Comparison of ENCODE assay signal across 9 cellular contexts in the genomic region with DNA sequence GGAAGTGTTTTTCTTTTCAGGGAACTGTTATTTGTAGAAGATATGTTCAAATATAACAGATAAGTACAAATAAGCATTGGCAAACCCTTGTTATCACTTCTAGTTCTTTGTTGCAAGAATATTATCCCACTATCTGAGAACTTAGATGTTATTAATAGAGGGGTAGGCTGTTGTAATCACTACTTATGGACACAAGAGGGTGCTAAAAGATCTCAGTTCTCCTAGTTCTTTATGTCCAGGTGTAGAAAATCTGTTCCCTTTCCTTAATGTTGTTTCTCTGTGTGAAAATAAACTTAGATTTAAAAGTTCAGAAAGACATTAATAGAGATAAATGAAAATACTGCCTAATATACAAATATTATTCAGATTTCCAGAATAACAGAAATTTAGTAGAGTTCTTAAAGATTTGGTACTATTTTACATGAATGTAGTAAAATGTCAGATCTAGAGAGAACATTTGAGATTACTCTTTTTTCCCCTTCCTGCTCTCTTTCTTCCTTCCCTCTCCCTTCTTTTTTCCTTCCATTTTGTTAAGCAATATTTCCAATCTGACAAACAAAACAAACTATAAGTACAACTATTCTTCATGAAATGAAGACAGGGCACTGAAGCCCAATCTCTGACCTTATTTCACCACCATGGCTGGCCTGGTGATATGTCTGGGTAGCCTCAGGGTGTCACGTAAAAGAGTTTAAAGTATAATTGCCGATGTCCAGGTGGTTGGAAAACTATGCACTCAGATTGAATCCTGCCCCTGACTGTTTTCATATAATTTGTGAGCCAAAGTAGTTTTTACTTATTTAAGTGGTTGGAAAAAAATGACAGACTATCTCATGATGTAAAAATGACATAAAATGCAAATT. TPM values are rescaled to one million over a fixed set of nuclear protein-coding genes. Genes with fewer than 3 reads are reported as not detected.
DNase-seq lines count a peak whose midpoint lies in the region; ATAC-seq and FAIRE-seq lines count a peak whose summit lies in the region.
"Had no signal": no experiment of that assay in that cellular context is flagged by ENCODE, and none has a peak within 500 bp of the region (broad histone marks: within the 10 kb centered on the region; RNA-seq: fewer than 3 reads in every experiment).

No MANE protein-coding gene starts in this region.

- no CpG with 5 or more reads among the region's 2 CpGs for WGBS in mesendoderm (ENCODE audit: extremely low coverage, insufficient coverage, low lambda C conversion rate)

- H2AK5ac ChIP-seq in mesendoderm (ENCODE audit: low read length) = no peak overlapping the region

- no peak overlapping the region for H4K5ac ChIP-seq in mesendoderm (ENCODE audit: low read length)

- H3K27ac ChIP-seq in mesendoderm (ENCODE audit: low read depth, low read length) = no peak overlapping the region

- peak; percentile 81 for ATAC-seq in GM18508 (IDR thresholded peaks at IDR 0.05; ENCODE audit: insufficient read depth, unreplicated experiment)
- ATAC-seq in HG03095 (IDR thresholded peaks at IDR 0.05; ENCODE audit: unreplicated experiment) = peak; percentile 72

- no peak overlapping the region for H2BK5ac ChIP-seq in mesendoderm (ENCODE audit: low read length)

- H3K56ac ChIP-seq in mesendoderm (ENCODE audit: low read length) = no peak overlapping the region

- no peaks in the 10 kb centered on the region for H3K36me3 ChIP-seq in mesendoderm (ENCODE audit: control insufficient read depth, insufficient read depth, low read length)

- no peak overlapping the region for H3K4me3 ChIP-seq in mesendoderm (ENCODE audit: low read length)

- H3K9ac ChIP-seq in mesendoderm (ENCODE audit: low read length) = no peak overlapping the region

- no peak overlapping the region for H2BK15ac ChIP-seq in mesendoderm (replicated peaks; ENCODE audit: low read depth)

- no peaks in the 10 kb centered on the region for H3K4me1 ChIP-seq in mesendoderm (ENCODE audit: control insufficient read depth, low read depth, low read length)

- H3K4me2 ChIP-seq in mesendoderm (ENCODE audit: low read length) = no peak overlapping the region

- H3K18ac ChIP-seq in mesendoderm (ENCODE audit: low read length) = no peak overlapping the region

- H3K4ac ChIP-seq in mesendoderm (ENCODE audit: low read depth, low read length) = no peak overlapping the region

- no peak overlapping the region for H3K23ac ChIP-seq in mesendoderm (ENCODE audit: low read length)

- H2BK120ac ChIP-seq in mesendoderm (ENCODE audit: low read depth, low read length) = no peak overlapping the region

- H3K79me2 ChIP-seq in mesendoderm (ENCODE audit: control insufficient read depth, insufficient read depth, low read length) = no peaks in the 10 kb centered on the region

- H3K79me1 ChIP-seq in mesendoderm (ENCODE audit: low read length) = no peaks in the 10 kb centered on the region

- no peak overlapping the region for H4K8ac ChIP-seq in mesendoderm (ENCODE audit: low read depth, low read length)

- H3K27me3 ChIP-seq in mesendoderm (ENCODE audit: insufficient read depth, low read length, poor library complexity) = no peaks in the 10 kb centered on the region

- in situ Hi-C loops in ACHN (cut with HindIII; ENCODE audit: low pct_ligation_motif_present, low pct_unique_long_range_greater_than_20kb, low sequenced_read_pairs) = no loop called here

- peak; percentile 28 for DNase-seq in ACHN
- peak; percentile 69 for DNase-seq in NCI-H748 (lab: John Stamatoyannopoulos, UW; ENCODE audit: unreplicated experiment)
- DNase-seq in mesendoderm = peak; percentile 67
- no peak for DNase-seq in mesenteric fat pad (ENCODE audit: low spot score)
- no peak for DNase-seq in stimulated activated CD8-positive, alpha-beta memory T cell treated with anti-CD3 and anti-CD28 coated beads, Interleukin-4, amount 100 ng/mL, for 48 hours

- peak; percentile 72 for FAIRE-seq in colon (lab: Jason Lieb, UNC)

RNA-seq across cellular contexts. Expression of gene C5orf46, which starts 43.6 kb away (rescaled TPM):
- polyA plus RNA-seq in mesendoderm (2013, experiment 1 of 2) = not detected
- polyA plus RNA-seq in mesendoderm (2013, experiment 2 of 2) = not detected
- total RNA-seq in mesenteric fat pad = not detected
- polyA plus RNA-seq: esophagus had no signal

Comparison
In these comparisons a context has a peak if more than half of its experiments do, and no peak if none do; other contexts are left out.
1. DNase-seq: peak in ACHN (single experiment), NCI-H748 (single experiment) and mesendoderm (single experiment); none in mesenteric fat pad (single experiment) and stimulated activated CD8-positive, alpha-beta memory T cell treated with anti-CD3 and anti-CD28 coated beads, Interleukin-4, amount 100 ng/mL, for 48 hours (single experiment).